In the genomic region with DNA sequence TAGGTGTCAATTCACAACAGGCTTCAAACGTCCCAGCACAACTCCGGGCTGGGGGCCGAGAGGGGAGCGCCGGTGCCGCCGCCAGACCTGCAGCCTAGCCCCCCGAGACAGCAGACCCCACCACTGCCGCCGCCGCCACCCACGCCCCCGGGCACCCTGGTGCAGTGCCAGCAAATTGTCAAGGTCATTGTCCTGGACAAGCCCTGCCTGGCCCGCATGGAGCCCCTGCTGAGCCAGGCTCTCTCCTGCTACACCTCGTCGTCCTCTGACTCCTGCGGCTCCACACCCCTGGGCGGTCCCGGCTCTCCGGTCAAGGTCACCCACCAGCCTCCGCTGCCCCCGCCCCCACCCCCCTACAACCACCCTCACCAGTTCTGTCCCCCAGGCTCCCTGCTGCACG, we compare ENCODE assay signal across 18 cellular contexts. TPM values are rescaled to one million over a fixed set of nuclear protein-coding genes. Genes with fewer than 3 reads are reported as not detected.
"Had no signal": no experiment of that assay in that cellular context is flagged by ENCODE, and none has a peak within 500 bp of the region (broad histone marks: within the 10 kb centered on the region; RNA-seq: fewer than 3 reads in every experiment).

No MANE protein-coding gene starts in this region.

- DNase-seq: activated CD4-positive, alpha-beta memory T cell treated with anti-CD3 and anti-CD28 coated beads, Interleukin-2, amount 10 ng/mL, durations not matched to agents 7 days and 5 days; activated CD4-positive, alpha-beta T cell treated with anti-CD3 and anti-CD28 coated beads for 36 hours; activated CD4-positive, alpha-beta T cell treated with anti-CD3 and anti-CD28 coated beads, Interleukin-2, amount 50 U/mL, for 1 hour; activated CD8-positive, alpha-beta memory T cell treated with anti-CD3 and anti-CD28 coated beads, Interleukin-2, amount 50 U/mL, for 4 hours; activated naive CD4-positive, alpha-beta T cell treated with anti-CD3 and anti-CD28 coated beads, Interleukin-2, amount 50 U/mL, for 16 hours; activated naive CD8-positive, alpha-beta T cell treated with anti-CD3 and anti-CD28 coated beads, Interleukin-2, amount 10 ng/mL, durations not matched to agents 7 days and 5 days; activated T-cell treated with anti-CD3 and anti-CD28 coated beads, Interleukin-2, amount 50 U/mL, for 72 hours; MG63; MV-4-11; NCI-H1417 treated with DMSO at 0.1 percent for 48 hours; NCI-H187; NCI-H510A treated with DMSO at 0.1 percent for 48 hours; PC-3; SIG-M5; T-helper 1 cell had no signal

- H3K36me3 ChIP-seq: adrenal gland, MG63 had no signal

- H3K9me3 ChIP-seq: adrenal gland, MG63 had no signal

- H3K4me3 ChIP-seq: adrenal gland, MG63 had no signal

- FAIRE-seq: RCC 7860 had no signal

- H3K27ac ChIP-seq: adrenal gland had no signal

- H3K27me3 ChIP-seq: MG63 had no signal

- ATAC-seq: activated CD4-positive, alpha-beta T cell treated with anti-CD3 and anti-CD28 coated beads for 36 hours; activated T-cell treated with anti-CD3 and anti-CD28 coated beads, Interleukin-2, amount 50 U/mL, for 72 hours; PC-3 had no signal

RNA-seq across cellular contexts. Expression of a gene that starts 39.4 kb away (rescaled TPM):
- total RNA-seq: activated CD4-positive, alpha-beta memory T cell treated with anti-CD3 and anti-CD28 coated beads, Interleukin-2, amount 10 ng/mL, durations not matched to agents 7 days and 5 days; activated naive CD8-positive, alpha-beta T cell treated with anti-CD3 and anti-CD28 coated beads, Interleukin-2, amount 10 ng/mL, durations not matched to agents 7 days and 5 days; PC-3; T-helper 2 cell treated with Interferon-gamma antibody and Interleukin-4, amounts not matched to agents 100 ng/mL and 5 ng/mL, for 36 hours had no signal
